Comparison of ENCODE assay signal across 8 cellular contexts in genomic region chr2:168583710-168584521, GRCh38.
DNase-seq lines count a peak whose midpoint lies in the region; ATAC-seq and TF ChIP-seq lines count a peak whose summit lies in the region.

No MANE protein-coding gene starts in this region.

- TF ChIP-seq CTCF in astrocyte of the spinal cord (IDR thresholded peaks at IDR 0.05; ENCODE audit: low read depth, low read length) (no peak), GM13977 (IDR thresholded peaks at IDR 0.05; ENCODE audit: extremely low read depth, insufficient read depth, missing control alignments) (no peak)

- DNase-seq in AG20443 (ENCODE audit: low spot score) (peak; percentile 38), HS-5 (ENCODE audit: low read depth) (peak; percentile 64), astrocyte of the spinal cord (ENCODE audit: low read depth, low spot score) (peak; percentile 70), kidney glomerular epithelial cell (lab: John Stamatoyannopoulos, UW) (peak; percentile 29), GM13977 (ENCODE audit: low spot score) (no peak), NOMO-1 treated with DMSO at 0.1 percent for 48 hours (lab: John Stamatoyannopoulos, UW; ENCODE audit: unreplicated experiment) (no peak), mesenteric fat pad (ENCODE audit: low spot score) (no peak)

- in situ Hi-C loops in astrocyte of the spinal cord (cut with HindIII; ENCODE audit: low sequenced_read_pairs) (no loop called here), GM13977 (cut with MboI; ENCODE audit: low pct_unique_long_range_greater_than_20kb, low sequenced_read_pairs, unreplicated experiment) (no loop called here)

- ATAC-seq in GM18861 (IDR thresholded peaks at IDR 0.05; ENCODE audit: unreplicated experiment), result no peak

- no peak overlapping the region for H3K4me3 ChIP-seq in astrocyte of the spinal cord (ENCODE audit: low read depth, low read length)

Comparison
In these comparisons a context has a peak if more than half of its experiments do, and no peak if none do; other contexts are left out.
1. DNase-seq: peak in AG20443 (single experiment), HS-5 (single experiment), astrocyte of the spinal cord (single experiment) and kidney glomerular epithelial cell (single experiment); none in GM13977 (single experiment), NOMO-1 treated with DMSO at 0.1 percent for 48 hours (single experiment) and mesenteric fat pad (single experiment).